27 cellular contexts compared by ENCODE assay signal in the genomic region with DNA sequence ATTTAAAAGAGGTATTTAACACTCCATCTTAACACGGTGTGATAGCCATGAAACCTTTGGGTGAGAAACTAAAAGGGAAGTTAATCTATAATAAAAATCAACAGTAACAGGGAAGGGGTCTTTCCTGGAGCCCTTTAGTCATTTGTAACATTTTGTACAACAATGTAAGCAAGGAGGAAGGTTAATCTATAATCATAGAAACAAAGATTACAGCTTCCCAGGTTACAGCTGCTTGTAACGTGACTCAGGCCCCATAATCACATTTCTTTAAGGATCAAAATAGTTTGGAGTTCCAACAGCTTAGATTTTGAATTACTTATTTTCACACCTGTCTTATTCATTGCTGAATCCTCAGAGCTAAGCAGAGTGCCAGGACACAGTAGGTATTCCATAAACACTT. TPM values are rescaled to one million over a fixed set of nuclear protein-coding genes. Genes with fewer than 3 reads are reported as not detected.
"Had no signal": no experiment of that assay in that cellular context is flagged by ENCODE, and none has a peak within 500 bp of the region (broad histone marks: within the 10 kb centered on the region; RNA-seq: fewer than 3 reads in every experiment).

No MANE protein-coding gene starts in this region.

- H3K27me3 ChIP-seq: adrenal gland, body of pancreas had no signal

- H3K36me3 ChIP-seq: adrenal gland had no signal

- H3K27ac ChIP-seq: adrenal gland, body of pancreas had no signal

- H3K4me3 ChIP-seq: adrenal gland, body of pancreas had no signal

- H3K9me3 ChIP-seq: adrenal gland, body of pancreas had no signal

- H3K4me1 ChIP-seq: adrenal gland, body of pancreas had no signal

- DNase-seq: activated CD4-positive, alpha-beta memory T cell treated with anti-CD3 and anti-CD28 coated beads for 36 hours; activated CD4-positive, alpha-beta T cell treated with anti-CD3 and anti-CD28 coated beads for 36 hours; activated CD4-positive, alpha-beta T cell treated with anti-CD3 and anti-CD28 coated beads, Interleukin-2, amount 10 ng/mL, durations not matched to agents 24 days and 14 days; activated CD4-positive, CD25-positive, alpha-beta regulatory T cell; activated CD4-positive, CD25-positive, alpha-beta regulatory T cell treated with anti-CD3 and anti-CD28 coated beads, Interleukin-2, amount 50 U/mL, for 72 hours; activated CD8-positive, alpha-beta memory T cell treated with anti-CD3 and anti-CD28 coated beads, Interleukin-2, amount 10 ng/mL, durations not matched to agents 7 days and 5 days; activated CD8-positive, alpha-beta memory T cell treated with anti-CD3 and anti-CD28 coated beads, Interleukin-2, amount 50 U/mL, for 4 hours; activated CD8-positive, alpha-beta T cell treated with anti-CD3 and anti-CD28 coated beads, Interleukin-2, amount 10 ng/mL, durations not matched to agents 7 days and 5 days; activated effector memory CD4-positive, alpha-beta T cell treated with anti-CD3 and anti-CD28 coated beads, Interleukin-2, amount 50 U/mL, for 16 hours; activated naive CD4-positive, alpha-beta T cell treated with anti-CD3 and anti-CD28 coated beads for 36 hours; activated naive CD8-positive, alpha-beta T cell treated with anti-CD3 and anti-CD28 coated beads for 36 hours; activated naive CD8-positive, alpha-beta T cell treated with anti-CD3 and anti-CD28 coated beads, Interleukin-2, amount 50 U/mL, for 24 hours; activated T-cell treated with anti-CD3 and anti-CD28 coated beads, Interleukin-2, amount 50 U/mL, for 1 hour; activated T-cell treated with anti-CD3 and anti-CD28 coated beads, Interleukin-2, amount 50 U/mL, for 48 hours; adrenal gland; amygdala; aorta; body of pancreas; caudate nucleus; cortex of kidney; effector CD8-positive, alpha-beta T cell; foreskin fibroblast; T-helper 1 cell; T-helper 17 cell; T1000 had no signal

- ATAC-seq: activated CD4-positive, alpha-beta T cell treated with anti-CD3 and anti-CD28 coated beads for 36 hours; activated CD8-positive, alpha-beta memory T cell treated with anti-CD3 and anti-CD28 coated beads, Interleukin-2, amount 10 ng/mL, durations not matched to agents 7 days and 5 days; activated CD8-positive, alpha-beta T cell treated with anti-CD3 and anti-CD28 coated beads, Interleukin-2, amount 10 ng/mL, durations not matched to agents 7 days and 5 days; activated naive CD8-positive, alpha-beta T cell treated with anti-CD3 and anti-CD28 coated beads, Interleukin-2, amount 50 U/mL, for 24 hours; body of pancreas; esophagus mucosa; T-helper 17 cell had no signal

RNA-seq across cellular contexts. Expression of a gene that starts 17.9 kb away (rescaled TPM):
- total RNA-seq: activated CD4-positive, alpha-beta T cell treated with anti-CD3 and anti-CD28 coated beads, Interleukin-2, amount 10 ng/mL, durations not matched to agents 24 days and 14 days; activated CD8-positive, alpha-beta memory T cell treated with anti-CD3 and anti-CD28 coated beads for 36 hours; activated naive CD4-positive, alpha-beta T cell treated with anti-CD3 and anti-CD28 coated beads for 36 hours; activated naive CD8-positive, alpha-beta T cell treated with anti-CD3 and anti-CD28 coated beads for 36 hours had no signal
